Comparison of ENCODE assay signal across 1 cellular context in genomic region chr17:45135192-45135977, GRCh38.
A peak's percentile ranks its signal among the peaks of the same experiment; 100 is the strongest.
TF ChIP-seq lines count a peak whose summit lies in the region.

ACBD4 (plus strand) TSS chr17:45135687; CDS start chr17:45136145, 458 bp downstream.

TF ChIP-seq in HepG2, 621 proteins besides CTCF, POLR2A, EP300 and RAD21 (continued from another document and continues in another):
- TF ChIP-seq BRF2 (CRISPR knock-in tag; IDR thresholded peaks at IDR 0.05) (no peak), YEATS2 (CRISPR knock-in tag; IDR thresholded peaks at IDR 0.05; ENCODE audit: borderline replicate concordance) (peak; percentile 62; the same call in 1 of the 2 replicates), ZBTB1 (CRISPR knock-in tag; IDR thresholded peaks at IDR 0.05; ENCODE audit: borderline replicate concordance) (no peak), KLF13 (CRISPR knock-in tag; IDR thresholded peaks at IDR 0.05) (peak; percentile 77; the same call in 1 of the 2 replicates), PREB (CRISPR knock-in tag; IDR thresholded peaks at IDR 0.05) (no peak), NFE2L1 (CRISPR knock-in tag; IDR thresholded peaks at IDR 0.05; ENCODE audit: borderline replicate concordance) (no peak), ZNF737 (CRISPR knock-in tag; IDR thresholded peaks at IDR 0.05; ENCODE audit: borderline replicate concordance) (no peak), ZNF678 (CRISPR knock-in tag; IDR thresholded peaks at IDR 0.05) (0 out of 2 replicates have a peak, but pooled peaks have one; percentile 39), RBFOX2 (IDR thresholded peaks at IDR 0.05; ENCODE audit: low read depth, low read length) (peak; percentile 91), HOXA3 (CRISPR knock-in tag; IDR thresholded peaks at IDR 0.05) (peak; percentile 82), ZNF331 (CRISPR knock-in tag; IDR thresholded peaks at IDR 0.05) (peak; percentile 86; the same call in 1 of the 2 replicates), CC2D1A (CRISPR knock-in tag; IDR thresholded peaks at IDR 0.05) (no peak), ZFAT (CRISPR knock-in tag; conservative IDR thresholded peaks at IDR 0.05) (no peak), LBX2 (CRISPR knock-in tag; IDR thresholded peaks at IDR 0.05; ENCODE audit: borderline replicate concordance) (peak; percentile 78; the same call in 1 of the 2 replicates), CEBPG (CRISPR knock-in tag; IDR thresholded peaks at IDR 0.05) (peak; percentile 85), ZNF317 (CRISPR knock-in tag; IDR thresholded peaks at IDR 0.05) (0 out of 2 replicates have a peak, but pooled peaks have one; percentile 15), PHF8 (CRISPR knock-in tag; IDR thresholded peaks at IDR 0.05) (peak; percentile 97), SALL2 (CRISPR knock-in tag; IDR thresholded peaks at IDR 0.05) (peak; percentile 80; the same call in 1 of the 2 replicates), TBP (CRISPR knock-in tag; IDR thresholded peaks at IDR 0.05) (0 out of 2 replicates have a peak, but pooled peaks have one; percentile 32), ATAD3A (CRISPR knock-in tag; IDR thresholded peaks at IDR 0.05) (no peak), ZBTB8A (CRISPR knock-in tag; IDR thresholded peaks at IDR 0.05; ENCODE audit: borderline replicate concordance, low read depth) (no peak; the same call in 1 of the 2 replicates), ZNF792 (CRISPR knock-in tag; IDR thresholded peaks at IDR 0.05) (peak; percentile 90), HNF4A (CRISPR knock-in tag; IDR thresholded peaks at IDR 0.05) (peak; percentile 82), ZNF652 (CRISPR knock-in tag; IDR thresholded peaks at IDR 0.05; ENCODE audit: borderline replicate concordance, low read depth) (peak; percentile 68; the same call in 1 of the 2 replicates), ZSCAN20 (CRISPR knock-in tag; IDR thresholded peaks at IDR 0.05; ENCODE audit: borderline replicate concordance) (0 out of 2 replicates have a peak, but pooled peaks have one; percentile 23), ZSCAN12 (CRISPR knock-in tag; IDR thresholded peaks at IDR 0.05) (no peak), ZFP41 (CRISPR knock-in tag; IDR thresholded peaks at IDR 0.05; ENCODE audit: borderline replicate concordance) (no peak), HNRNPUL1 (IDR thresholded peaks at IDR 0.05; ENCODE audit: low read depth, low read length) (no peak), ZMYM2 (CRISPR knock-in tag; IDR thresholded peaks at IDR 0.05) (peak; percentile 78), DPF2 (CRISPR knock-in tag; IDR thresholded peaks at IDR 0.05; ENCODE audit: borderline replicate concordance, low read depth) (peak; percentile 58; the same call in 1 of the 2 replicates), ARNTL (CRISPR knock-in tag; IDR thresholded peaks at IDR 0.05) (peak; percentile 51; the same call in 1 of the 2 replicates), ZNF3 (CRISPR knock-in tag; IDR thresholded peaks at IDR 0.05) (no peak), CENPX (CRISPR knock-in tag; IDR thresholded peaks at IDR 0.05) (no peak), SMYD3 (CRISPR knock-in tag; IDR thresholded peaks at IDR 0.05) (no peak), ZNF639 (CRISPR knock-in tag; conservative IDR thresholded peaks at IDR 0.05) (0 out of 2 replicates have a peak, but pooled peaks have one; percentile 74), DBP (CRISPR knock-in tag; IDR thresholded peaks at IDR 0.05; ENCODE audit: not compliant biosample characterization) (peak; percentile 59), MAFG (CRISPR knock-in tag; IDR thresholded peaks at IDR 0.05) (no peak), HHEX (CRISPR knock-in tag; IDR thresholded peaks at IDR 0.05) (peak; percentile 39; the same call in 1 of the 2 replicates), SKI (IDR thresholded peaks at IDR 0.05; ENCODE audit: partially characterized antibody) (peak; percentile 76), ZNF335 (CRISPR knock-in tag; IDR thresholded peaks at IDR 0.05) (peak; percentile 94), ZNF33B (CRISPR knock-in tag; IDR thresholded peaks at IDR 0.05) (peak; percentile 83; the same call in 1 of the 2 replicates), PTBP1 (IDR thresholded peaks at IDR 0.05; ENCODE audit: low read depth, low read length, poor library complexity, severe bottlenecking) (no peak), KDM5A (IDR thresholded peaks at IDR 0.05; ENCODE audit: borderline replicate concordance, low read length) (peak; percentile 72; the same call in 1 of the 2 replicates), ZSCAN30 (CRISPR knock-in tag; IDR thresholded peaks at IDR 0.05) (no peak), AGO2 (optimal IDR thresholded peaks at IDR 0.05; ENCODE audit: low read depth, low read length) (peak; percentile 79), NFYB (CRISPR knock-in tag; IDR thresholded peaks at IDR 0.05) (peak; percentile 93), TRIM22 (IDR thresholded peaks at IDR 0.05) (no peak), MTA1 (CRISPR knock-in tag; IDR thresholded peaks at IDR 0.05; ENCODE audit: borderline replicate concordance) (peak; percentile 74; the same call in 1 of the 2 replicates), ARHGAP35 (CRISPR knock-in tag; IDR thresholded peaks at IDR 0.05; ENCODE audit: borderline replicate concordance) (peak; percentile 92), ZNF143 (CRISPR knock-in tag; IDR thresholded peaks at IDR 0.05) (no peak; the same call in 1 of the 2 replicates), IKZF5 (CRISPR knock-in tag; IDR thresholded peaks at IDR 0.05) (peak; percentile 93), ZKSCAN1 (IDR thresholded peaks at IDR 0.05; ENCODE audit: low read length) (no peak), ZNF510 (CRISPR knock-in tag; IDR thresholded peaks at IDR 0.05; ENCODE audit: low read depth) (peak; percentile 77; the same call in 1 of the 2 replicates), HOXA5 (CRISPR knock-in tag; IDR thresholded peaks at IDR 0.05) (peak; percentile 73; the same call in 1 of the 2 replicates)
- TF ChIP-seq, protein P1, sequence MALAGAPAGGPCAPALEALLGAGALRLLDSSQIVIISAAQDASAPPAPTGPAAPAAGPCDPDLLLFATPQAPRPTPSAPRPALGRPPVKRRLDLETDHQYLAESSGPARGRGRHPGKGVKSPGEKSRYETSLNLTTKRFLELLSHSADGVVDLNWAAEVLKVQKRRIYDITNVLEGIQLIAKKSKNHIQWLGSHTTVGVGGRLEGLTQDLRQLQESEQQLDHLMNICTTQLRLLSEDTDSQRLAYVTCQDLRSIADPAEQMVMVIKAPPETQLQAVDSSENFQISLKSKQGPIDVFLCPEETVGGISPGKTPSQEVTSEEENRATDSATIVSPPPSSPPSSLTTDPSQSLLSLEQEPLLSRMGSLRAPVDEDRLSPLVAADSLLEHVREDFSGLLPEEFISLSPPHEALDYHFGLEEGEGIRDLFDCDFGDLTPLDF (CRISPR knock-in tag; IDR thresholded peaks at IDR 0.05), result 0 out of 2 replicates have a peak, but pooled peaks have one; percentile 28
- TF ChIP-seq, protein P2, sequence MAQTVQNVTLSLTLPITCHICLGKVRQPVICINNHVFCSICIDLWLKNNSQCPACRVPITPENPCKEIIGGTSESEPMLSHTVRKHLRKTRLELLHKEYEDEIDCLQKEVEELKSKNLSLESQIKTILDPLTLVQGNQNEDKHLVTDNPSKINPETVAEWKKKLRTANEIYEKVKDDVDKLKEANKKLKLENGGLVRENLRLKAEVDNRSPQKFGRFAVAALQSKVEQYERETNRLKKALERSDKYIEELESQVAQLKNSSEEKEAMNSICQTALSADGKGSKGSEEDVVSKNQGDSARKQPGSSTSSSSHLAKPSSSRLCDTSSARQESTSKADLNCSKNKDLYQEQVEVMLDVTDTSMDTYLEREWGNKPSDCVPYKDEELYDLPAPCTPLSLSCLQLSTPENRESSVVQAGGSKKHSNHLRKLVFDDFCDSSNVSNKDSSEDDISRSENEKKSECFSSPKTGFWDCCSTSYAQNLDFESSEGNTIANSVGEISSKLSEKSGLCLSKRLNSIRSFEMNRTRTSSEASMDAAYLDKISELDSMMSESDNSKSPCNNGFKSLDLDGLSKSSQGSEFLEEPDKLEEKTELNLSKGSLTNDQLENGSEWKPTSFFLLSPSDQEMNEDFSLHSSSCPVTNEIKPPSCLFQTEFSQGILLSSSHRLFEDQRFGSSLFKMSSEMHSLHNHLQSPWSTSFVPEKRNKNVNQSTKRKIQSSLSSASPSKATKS (CRISPR knock-in tag; IDR thresholded peaks at IDR 0.05), result peak; percentile 72
- TF ChIP-seq, protein P3, sequence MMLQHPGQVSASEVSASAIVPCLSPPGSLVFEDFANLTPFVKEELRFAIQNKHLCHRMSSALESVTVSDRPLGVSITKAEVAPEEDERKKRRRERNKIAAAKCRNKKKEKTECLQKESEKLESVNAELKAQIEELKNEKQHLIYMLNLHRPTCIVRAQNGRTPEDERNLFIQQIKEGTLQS (CRISPR knock-in tag; IDR thresholded peaks at IDR 0.05), result peak; percentile 34; the same call in 1 of the 2 replicates
- TF ChIP-seq, protein P4, sequence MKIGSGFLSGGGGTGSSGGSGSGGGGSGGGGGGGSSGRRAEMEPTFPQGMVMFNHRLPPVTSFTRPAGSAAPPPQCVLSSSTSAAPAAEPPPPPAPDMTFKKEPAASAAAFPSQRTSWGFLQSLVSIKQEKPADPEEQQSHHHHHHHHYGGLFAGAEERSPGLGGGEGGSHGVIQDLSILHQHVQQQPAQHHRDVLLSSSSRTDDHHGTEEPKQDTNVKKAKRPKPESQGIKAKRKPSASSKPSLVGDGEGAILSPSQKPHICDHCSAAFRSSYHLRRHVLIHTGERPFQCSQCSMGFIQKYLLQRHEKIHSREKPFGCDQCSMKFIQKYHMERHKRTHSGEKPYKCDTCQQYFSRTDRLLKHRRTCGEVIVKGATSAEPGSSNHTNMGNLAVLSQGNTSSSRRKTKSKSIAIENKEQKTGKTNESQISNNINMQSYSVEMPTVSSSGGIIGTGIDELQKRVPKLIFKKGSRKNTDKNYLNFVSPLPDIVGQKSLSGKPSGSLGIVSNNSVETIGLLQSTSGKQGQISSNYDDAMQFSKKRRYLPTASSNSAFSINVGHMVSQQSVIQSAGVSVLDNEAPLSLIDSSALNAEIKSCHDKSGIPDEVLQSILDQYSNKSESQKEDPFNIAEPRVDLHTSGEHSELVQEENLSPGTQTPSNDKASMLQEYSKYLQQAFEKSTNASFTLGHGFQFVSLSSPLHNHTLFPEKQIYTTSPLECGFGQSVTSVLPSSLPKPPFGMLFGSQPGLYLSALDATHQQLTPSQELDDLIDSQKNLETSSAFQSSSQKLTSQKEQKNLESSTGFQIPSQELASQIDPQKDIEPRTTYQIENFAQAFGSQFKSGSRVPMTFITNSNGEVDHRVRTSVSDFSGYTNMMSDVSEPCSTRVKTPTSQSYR (CRISPR knock-in tag; IDR thresholded peaks at IDR 0.05; ENCODE audit: borderline replicate concordance), result no peak
- TF ChIP-seq, protein P5, sequence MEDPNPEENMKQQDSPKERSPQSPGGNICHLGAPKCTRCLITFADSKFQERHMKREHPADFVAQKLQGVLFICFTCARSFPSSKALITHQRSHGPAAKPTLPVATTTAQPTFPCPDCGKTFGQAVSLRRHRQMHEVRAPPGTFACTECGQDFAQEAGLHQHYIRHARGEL (CRISPR knock-in tag; IDR thresholded peaks at IDR 0.05), result no peak
